ENCODE assay signal across 9 cellular contexts in the genomic region with DNA sequence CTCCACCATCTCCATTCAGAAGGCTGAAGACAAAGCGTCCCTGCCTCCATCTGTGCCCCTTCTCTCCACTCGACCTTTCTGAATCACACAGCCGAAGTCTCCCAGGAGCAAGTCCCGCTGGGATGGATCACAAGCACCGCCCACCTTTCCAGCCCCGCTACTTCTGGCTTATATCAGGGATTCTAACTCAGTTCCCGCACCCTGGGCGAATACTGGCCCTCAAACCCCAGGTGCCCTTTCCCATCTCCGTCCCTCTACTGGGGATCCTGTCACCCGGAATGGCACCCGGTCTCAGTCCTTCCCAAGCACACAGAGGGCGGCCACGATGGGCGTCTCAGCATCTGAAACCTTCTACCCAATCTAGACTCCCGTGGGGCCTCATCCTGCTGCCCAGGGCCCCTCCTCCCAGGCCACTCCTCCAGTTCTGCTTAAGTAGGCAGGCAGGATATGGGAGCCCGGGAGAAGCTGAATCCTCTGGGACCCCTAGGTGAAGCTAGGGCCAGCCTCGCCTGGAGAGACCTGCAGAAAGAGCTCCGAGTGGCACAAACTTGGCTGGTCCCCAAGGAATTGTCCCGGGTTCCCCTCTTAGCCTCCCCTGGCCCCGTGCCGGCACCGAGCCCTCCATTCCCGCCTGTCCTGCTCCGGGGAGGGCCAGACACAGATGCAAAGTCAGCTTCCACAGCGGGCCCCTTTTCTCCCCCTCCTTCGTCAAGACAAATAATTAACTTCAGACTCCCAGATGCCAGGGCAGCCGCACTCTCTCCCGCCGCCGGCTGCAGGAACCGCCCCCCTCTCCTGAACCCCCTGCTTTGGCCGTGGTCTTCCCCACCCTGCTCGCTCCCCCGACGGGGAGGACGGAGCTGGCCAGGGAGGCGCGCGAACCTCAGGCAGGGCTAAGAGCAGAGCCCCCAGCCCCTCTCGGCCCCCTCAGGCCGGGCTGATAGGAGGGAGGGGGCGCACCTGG. TPM values are rescaled to one million over a fixed set of nuclear protein-coding genes. Genes with fewer than 3 reads are reported as not detected.
DNase-seq lines count a peak whose midpoint lies in the region; ATAC-seq, FAIRE-seq and TF ChIP-seq lines count a peak whose summit lies in the region.
"Had no signal": no experiment of that assay in that cellular context is flagged by ENCODE, and none has a peak within 500 bp of the region (broad histone marks: within the 10 kb centered on the region; RNA-seq: fewer than 3 reads in every experiment).

No MANE protein-coding gene starts in this region.

- H3K27me3 Mint-ChIP-seq in activated T-cell treated with anti-CD3 and anti-CD28 coated beads, Interleukin-2, amount 50 U/mL, for 4 hours (ENCODE audit: low read depth) = peaks cover 58% of the 10 kb centered on the region

- no peaks in the 10 kb centered on the region for H3K9me3 Mint-ChIP-seq in activated T-cell treated with anti-CD3 and anti-CD28 coated beads, Interleukin-2, amount 50 U/mL, for 4 hours

- TF ChIP-seq CTCF in foreskin fibroblast (IDR thresholded peaks at IDR 0.05; ENCODE audit: low read depth, low read length) = no peak
- TF ChIP-seq CTCF in parathyroid adenoma (IDR thresholded peaks at IDR 0.05) = no peak

- H2AFZ ChIP-seq in parathyroid adenoma = peak overlapping the region; percentile 70

- no peaks in the 10 kb centered on the region for H3K4me1 ChIP-seq in parathyroid adenoma

- peak overlapping the region; percentile 1 for H3K4me2 ChIP-seq in parathyroid adenoma (ENCODE audit: low read length)

- no peaks in the 10 kb centered on the region for H3K36me3 ChIP-seq in parathyroid adenoma (ENCODE audit: control insufficient read depth, insufficient read depth, low read length)

- H3K4me3 Mint-ChIP-seq in activated T-cell treated with anti-CD3 and anti-CD28 coated beads, Interleukin-2, amount 50 U/mL, for 4 hours = no peak overlapping the region

- no peaks in the 10 kb centered on the region for H3K9me3 ChIP-seq in parathyroid adenoma (ENCODE audit: control insufficient read depth, low read length)

- peaks cover 5% of the 10 kb centered on the region for H3K4me1 Mint-ChIP-seq in activated T-cell treated with anti-CD3 and anti-CD28 coated beads, Interleukin-2, amount 50 U/mL, for 4 hours (ENCODE audit: low read depth)

- H3K79me2 ChIP-seq in parathyroid adenoma = no peaks in the 10 kb centered on the region

- H3K36me3 Mint-ChIP-seq in activated T-cell treated with anti-CD3 and anti-CD28 coated beads, Interleukin-2, amount 50 U/mL, for 4 hours (ENCODE audit: insufficient read depth) = no peaks in the 10 kb centered on the region

- no peak for ATAC-seq in activated T-cell treated with anti-CD3 and anti-CD28 coated beads, Interleukin-2, amount 50 U/mL, for 4 hours
- no peak for ATAC-seq in GM18502 (IDR thresholded peaks at IDR 0.05; ENCODE audit: poor library complexity, unreplicated experiment)

- DNase-seq in D341Med (ENCODE audit: low spot score) (peak; percentile 88), RCC 7860 (ENCODE audit: low spot score) (peak; percentile 59), foreskin fibroblast (peak; percentile 47 to 75), occipital lobe (lab: John Stamatoyannopoulos, UW) (no peak), inferior parietal cortex (ENCODE audit: extremely low spot score) (no peak)
- no peak for DNase-seq in activated T-cell treated with anti-CD3 and anti-CD28 coated beads, Interleukin-2, amount 50 U/mL, for 4 hours
- DNase-seq: small intestine had no signal

- H3K27me3 ChIP-seq in parathyroid adenoma (ENCODE audit: control insufficient read depth, insufficient read depth, low read length) = no peaks in the 10 kb centered on the region

- H3K4me3 ChIP-seq in foreskin fibroblast (ENCODE audit: low read depth in 1 of 2, low read length in 2 of 2) (peak overlapping the region; percentile 40 to 43), parathyroid adenoma (ENCODE audit: low read depth, low read length) (no peak overlapping the region)

- H3K9ac ChIP-seq in parathyroid adenoma = no peak overlapping the region

- no peak overlapping the region for H3K27ac ChIP-seq in parathyroid adenoma

- FAIRE-seq in RCC 7860 (lab: Jason Lieb, UNC) = peak; percentile 4
- FAIRE-seq: small intestine had no signal

RNA-seq across cellular contexts. Expression of a gene that starts 0.6 kb away (rescaled TPM):
- total RNA-seq in occipital lobe = 0.16 TPM
- total RNA-seq in activated T-cell treated with anti-CD3 and anti-CD28 coated beads, Interleukin-2, amount 50 U/mL, for 4 hours = under 1 TPM; 0.10 to 0.40 (median 0.27) TPM

RNA-seq across cellular contexts. Expression of a gene that starts 27.8 kb away (rescaled TPM):
- total RNA-seq in occipital lobe = 1.6 TPM
- total RNA-seq in activated T-cell treated with anti-CD3 and anti-CD28 coated beads, Interleukin-2, amount 50 U/mL, for 4 hours = 10 to 100 TPM in 1 of 3 donors, 1 to 10 TPM in 2; 4.2 to 15.4 (median 8.4) TPM

RNA-seq across cellular contexts. Expression of a gene that starts 47.2 kb away (rescaled TPM):
- total RNA-seq in occipital lobe = 61.8 TPM
- total RNA-seq in activated T-cell treated with anti-CD3 and anti-CD28 coated beads, Interleukin-2, amount 50 U/mL, for 4 hours = 100 to 1,000 TPM; 120 to 137 (median 127) TPM

Comparison
In these comparisons a context has a peak if more than half of its experiments do, and no peak if none do; other contexts are left out.
1. DNase-seq: peak in D341Med (single experiment), RCC 7860 (single experiment) and foreskin fibroblast (2 of 2); none in occipital lobe (single experiment), inferior parietal cortex (single experiment) and activated T-cell treated with anti-CD3 and anti-CD28 coated beads, Interleukin-2, amount 50 U/mL, for 4 hours (single experiment).